Comparison of ENCODE assay signal across 1 cellular context in the genomic region with DNA sequence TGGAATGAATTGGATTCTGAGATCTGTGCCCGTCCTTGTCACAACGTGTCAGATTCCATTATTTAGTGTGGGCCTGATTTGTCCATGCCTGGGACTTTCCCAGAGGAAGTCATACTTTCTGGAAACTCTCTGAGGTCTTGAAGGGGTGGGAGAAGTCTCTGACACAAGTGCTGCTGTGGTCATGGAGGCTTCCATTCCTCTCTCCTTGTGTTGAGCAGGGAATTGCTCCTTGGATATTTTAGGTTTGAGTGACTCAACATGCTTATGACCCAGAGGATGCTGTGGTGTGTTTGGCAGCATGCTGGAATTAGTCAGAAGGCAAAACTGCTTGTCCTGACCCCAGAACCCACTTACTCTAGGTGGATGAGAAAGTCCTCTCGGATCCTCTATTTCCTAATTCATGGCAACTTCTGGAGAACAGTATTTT.
TF ChIP-seq lines count a peak whose summit lies in the region.

No MANE protein-coding gene starts in this region.

TF ChIP-seq in H1, 55 proteins besides CTCF, POLR2A, EP300 and RAD21 (continued from another document):
- TF ChIP-seq, protein P1, sequence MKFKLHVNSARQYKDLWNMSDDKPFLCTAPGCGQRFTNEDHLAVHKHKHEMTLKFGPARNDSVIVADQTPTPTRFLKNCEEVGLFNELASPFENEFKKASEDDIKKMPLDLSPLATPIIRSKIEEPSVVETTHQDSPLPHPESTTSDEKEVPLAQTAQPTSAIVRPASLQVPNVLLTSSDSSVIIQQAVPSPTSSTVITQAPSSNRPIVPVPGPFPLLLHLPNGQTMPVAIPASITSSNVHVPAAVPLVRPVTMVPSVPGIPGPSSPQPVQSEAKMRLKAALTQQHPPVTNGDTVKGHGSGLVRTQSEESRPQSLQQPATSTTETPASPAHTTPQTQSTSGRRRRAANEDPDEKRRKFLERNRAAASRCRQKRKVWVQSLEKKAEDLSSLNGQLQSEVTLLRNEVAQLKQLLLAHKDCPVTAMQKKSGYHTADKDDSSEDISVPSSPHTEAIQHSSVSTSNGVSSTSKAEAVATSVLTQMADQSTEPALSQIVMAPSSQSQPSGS (IDR thresholded peaks at IDR 0.05; ENCODE audit: low read length), result no peak
- no peak for TF ChIP-seq GABPA (IDR thresholded peaks at IDR 0.05; ENCODE audit: borderline replicate concordance, insufficient read depth, low read length)
- TF ChIP-seq, protein P2, sequence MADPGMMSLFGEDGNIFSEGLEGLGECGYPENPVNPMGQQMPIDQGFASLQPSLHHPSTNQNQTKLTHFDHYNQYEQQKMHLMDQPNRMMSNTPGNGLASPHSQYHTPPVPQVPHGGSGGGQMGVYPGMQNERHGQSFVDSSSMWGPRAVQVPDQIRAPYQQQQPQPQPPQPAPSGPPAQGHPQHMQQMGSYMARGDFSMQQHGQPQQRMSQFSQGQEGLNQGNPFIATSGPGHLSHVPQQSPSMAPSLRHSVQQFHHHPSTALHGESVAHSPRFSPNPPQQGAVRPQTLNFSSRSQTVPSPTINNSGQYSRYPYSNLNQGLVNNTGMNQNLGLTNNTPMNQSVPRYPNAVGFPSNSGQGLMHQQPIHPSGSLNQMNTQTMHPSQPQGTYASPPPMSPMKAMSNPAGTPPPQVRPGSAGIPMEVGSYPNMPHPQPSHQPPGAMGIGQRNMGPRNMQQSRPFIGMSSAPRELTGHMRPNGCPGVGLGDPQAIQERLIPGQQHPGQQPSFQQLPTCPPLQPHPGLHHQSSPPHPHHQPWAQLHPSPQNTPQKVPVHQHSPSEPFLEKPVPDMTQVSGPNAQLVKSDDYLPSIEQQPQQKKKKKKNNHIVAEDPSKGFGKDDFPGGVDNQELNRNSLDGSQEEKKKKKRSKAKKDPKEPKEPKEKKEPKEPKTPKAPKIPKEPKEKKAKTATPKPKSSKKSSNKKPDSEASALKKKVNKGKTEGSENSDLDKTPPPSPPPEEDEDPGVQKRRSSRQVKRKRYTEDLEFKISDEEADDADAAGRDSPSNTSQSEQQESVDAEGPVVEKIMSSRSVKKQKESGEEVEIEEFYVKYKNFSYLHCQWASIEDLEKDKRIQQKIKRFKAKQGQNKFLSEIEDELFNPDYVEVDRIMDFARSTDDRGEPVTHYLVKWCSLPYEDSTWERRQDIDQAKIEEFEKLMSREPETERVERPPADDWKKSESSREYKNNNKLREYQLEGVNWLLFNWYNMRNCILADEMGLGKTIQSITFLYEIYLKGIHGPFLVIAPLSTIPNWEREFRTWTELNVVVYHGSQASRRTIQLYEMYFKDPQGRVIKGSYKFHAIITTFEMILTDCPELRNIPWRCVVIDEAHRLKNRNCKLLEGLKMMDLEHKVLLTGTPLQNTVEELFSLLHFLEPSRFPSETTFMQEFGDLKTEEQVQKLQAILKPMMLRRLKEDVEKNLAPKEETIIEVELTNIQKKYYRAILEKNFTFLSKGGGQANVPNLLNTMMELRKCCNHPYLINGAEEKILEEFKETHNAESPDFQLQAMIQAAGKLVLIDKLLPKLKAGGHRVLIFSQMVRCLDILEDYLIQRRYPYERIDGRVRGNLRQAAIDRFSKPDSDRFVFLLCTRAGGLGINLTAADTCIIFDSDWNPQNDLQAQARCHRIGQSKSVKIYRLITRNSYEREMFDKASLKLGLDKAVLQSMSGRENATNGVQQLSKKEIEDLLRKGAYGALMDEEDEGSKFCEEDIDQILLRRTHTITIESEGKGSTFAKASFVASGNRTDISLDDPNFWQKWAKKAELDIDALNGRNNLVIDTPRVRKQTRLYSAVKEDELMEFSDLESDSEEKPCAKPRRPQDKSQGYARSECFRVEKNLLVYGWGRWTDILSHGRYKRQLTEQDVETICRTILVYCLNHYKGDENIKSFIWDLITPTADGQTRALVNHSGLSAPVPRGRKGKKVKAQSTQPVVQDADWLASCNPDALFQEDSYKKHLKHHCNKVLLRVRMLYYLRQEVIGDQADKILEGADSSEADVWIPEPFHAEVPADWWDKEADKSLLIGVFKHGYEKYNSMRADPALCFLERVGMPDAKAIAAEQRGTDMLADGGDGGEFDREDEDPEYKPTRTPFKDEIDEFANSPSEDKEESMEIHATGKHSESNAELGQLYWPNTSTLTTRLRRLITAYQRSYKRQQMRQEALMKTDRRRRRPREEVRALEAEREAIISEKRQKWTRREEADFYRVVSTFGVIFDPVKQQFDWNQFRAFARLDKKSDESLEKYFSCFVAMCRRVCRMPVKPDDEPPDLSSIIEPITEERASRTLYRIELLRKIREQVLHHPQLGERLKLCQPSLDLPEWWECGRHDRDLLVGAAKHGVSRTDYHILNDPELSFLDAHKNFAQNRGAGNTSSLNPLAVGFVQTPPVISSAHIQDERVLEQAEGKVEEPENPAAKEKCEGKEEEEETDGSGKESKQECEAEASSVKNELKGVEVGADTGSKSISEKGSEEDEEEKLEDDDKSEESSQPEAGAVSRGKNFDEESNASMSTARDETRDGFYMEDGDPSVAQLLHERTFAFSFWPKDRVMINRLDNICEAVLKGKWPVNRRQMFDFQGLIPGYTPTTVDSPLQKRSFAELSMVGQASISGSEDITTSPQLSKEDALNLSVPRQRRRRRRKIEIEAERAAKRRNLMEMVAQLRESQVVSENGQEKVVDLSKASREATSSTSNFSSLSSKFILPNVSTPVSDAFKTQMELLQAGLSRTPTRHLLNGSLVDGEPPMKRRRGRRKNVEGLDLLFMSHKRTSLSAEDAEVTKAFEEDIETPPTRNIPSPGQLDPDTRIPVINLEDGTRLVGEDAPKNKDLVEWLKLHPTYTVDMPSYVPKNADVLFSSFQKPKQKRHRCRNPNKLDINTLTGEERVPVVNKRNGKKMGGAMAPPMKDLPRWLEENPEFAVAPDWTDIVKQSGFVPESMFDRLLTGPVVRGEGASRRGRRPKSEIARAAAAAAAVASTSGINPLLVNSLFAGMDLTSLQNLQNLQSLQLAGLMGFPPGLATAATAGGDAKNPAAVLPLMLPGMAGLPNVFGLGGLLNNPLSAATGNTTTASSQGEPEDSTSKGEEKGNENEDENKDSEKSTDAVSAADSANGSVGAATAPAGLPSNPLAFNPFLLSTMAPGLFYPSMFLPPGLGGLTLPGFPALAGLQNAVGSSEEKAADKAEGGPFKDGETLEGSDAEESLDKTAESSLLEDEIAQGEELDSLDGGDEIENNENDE (IDR thresholded peaks at IDR 0.05; ENCODE audit: insufficient replicate concordance, low read length), result no peak
- TF ChIP-seq POLR2AphosphoS5 (IDR thresholded peaks at IDR 0.05; ENCODE audit: low read depth, low read length), result no peak
- no peak for TF ChIP-seq SP1 (IDR thresholded peaks at IDR 0.05; ENCODE audit: low read depth, low read length)
- no peak for TF ChIP-seq TAF7 (optimal IDR thresholded peaks at IDR 0.05; ENCODE audit: borderline replicate concordance, low read depth, low read length)
- TF ChIP-seq JUND (IDR thresholded peaks at IDR 0.05; ENCODE audit: low read length), result no peak
- no peak for TF ChIP-seq SIRT6 (IDR thresholded peaks at IDR 0.05; ENCODE audit: low read length)
- TF ChIP-seq HDAC6 (IDR thresholded peaks at IDR 0.05; ENCODE audit: low read depth, low read length), result no peak
- TF ChIP-seq SAP30 (IDR thresholded peaks at IDR 0.05; ENCODE audit: insufficient read depth, insufficient replicate concordance, low read length), result no peak
- no peak for TF ChIP-seq YY1 (IDR thresholded peaks at IDR 0.05; ENCODE audit: low read depth, low read length)
